Comparison of ENCODE assay signal across 1 cellular context in genomic region chr12:131911851-131912525, GRCh38.
TF ChIP-seq lines count a peak whose summit lies in the region.

No MANE protein-coding gene starts in this region.

TF ChIP-seq in HEK293, 187 proteins besides CTCF, POLR2A, EP300 and RAD21 (continued from another document):
- no peak for TF ChIP-seq ZNF148 (tag by site-specific recombination; IDR thresholded peaks at IDR 0.05; ENCODE audit: borderline replicate concordance)
- TF ChIP-seq ZBTB44 (tag by site-specific recombination; IDR thresholded peaks at IDR 0.05) = no peak
- no peak for TF ChIP-seq ZNF621 (tag by site-specific recombination; IDR thresholded peaks at IDR 0.05)
- no peak for TF ChIP-seq BCL11A (tag by site-specific recombination; IDR thresholded peaks at IDR 0.05; ENCODE audit: low read depth)
- TF ChIP-seq ZNF830 (tag by site-specific recombination; IDR thresholded peaks at IDR 0.05; ENCODE audit: low read depth) = no peak
- TF ChIP-seq ZNF133 (tag by site-specific recombination; IDR thresholded peaks at IDR 0.05) = no peak
- TF ChIP-seq, protein P1, sequence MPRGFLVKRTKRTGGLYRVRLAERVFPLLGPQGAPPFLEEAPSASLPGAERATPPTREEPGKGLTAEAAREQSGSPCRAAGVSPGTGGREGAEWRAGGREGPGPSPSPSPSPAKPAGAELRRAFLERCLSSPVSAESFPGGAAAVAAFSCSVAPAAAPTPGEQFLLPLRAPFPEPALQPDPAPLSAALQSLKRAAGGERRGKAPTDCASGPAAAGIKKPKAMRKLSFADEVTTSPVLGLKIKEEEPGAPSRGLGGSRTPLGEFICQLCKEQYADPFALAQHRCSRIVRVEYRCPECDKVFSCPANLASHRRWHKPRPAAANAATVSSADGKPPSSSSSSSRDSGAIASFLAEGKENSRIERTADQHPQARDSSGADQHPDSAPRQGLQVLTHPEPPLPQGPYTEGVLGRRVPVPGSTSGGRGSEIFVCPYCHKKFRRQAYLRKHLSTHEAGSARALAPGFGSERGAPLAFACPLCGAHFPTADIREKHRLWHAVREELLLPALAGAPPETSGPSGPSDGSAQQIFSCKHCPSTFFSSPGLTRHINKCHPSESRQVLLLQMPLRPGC (tag by site-specific recombination; IDR thresholded peaks at IDR 0.05) = no peak
- no peak for TF ChIP-seq KLF8 (tag by site-specific recombination; IDR thresholded peaks at IDR 0.05)
